ENCODE assay signal across 8 cellular contexts in genomic region chr16:56988948-56989945, GRCh38. TPM values are rescaled to one million over a fixed set of nuclear protein-coding genes. Genes with fewer than 3 reads are reported as not detected.
DNase-seq lines count a peak whose midpoint lies in the region; ATAC-seq and TF ChIP-seq lines count a peak whose summit lies in the region.

TSS of gene NLRC5 (plus strand) at chr16:56989557. CDS start at chr16:57020713, 31,156 bp downstream.

- peak in 1 of 4 experiments; percentile 7 for TF ChIP-seq CTCF in gastroesophageal sphincter (IDR thresholded peaks at IDR 0.05)

- TF ChIP-seq EP300 in gastroesophageal sphincter (IDR thresholded peaks at IDR 0.05) = no peak

- DNase-seq in DMS79 treated with DMSO at 0.1 percent for 48 hours (lab: John Stamatoyannopoulos, UW) = peak; percentile 13
- peak; percentile 35 for DNase-seq in KG1 (lab: John Stamatoyannopoulos, UW)
- peak; percentile 48 for DNase-seq in SK-N-DZ (ENCODE audit: low spot score)
- DNase-seq in activated naive CD4-positive, alpha-beta T cell treated with Interleukin-2 at 50 U/mL for 16 hours = peak; percentile 93
- peak in 54 of 56 donors; percentile 27 to 86 (median 66) for DNase-seq in nucleus accumbens (lab: John Stamatoyannopoulos, UW)
- peak in 47 of 49 donors; percentile 30 to 86 (median 65) for DNase-seq in substantia nigra (lab: John Stamatoyannopoulos, UW)

- 0 to 5% methylated on average over 4 to 11 of the region's 64 CpGs for WGBS in gastroesophageal sphincter (ENCODE audit: low coverage in 1 of 2), 2 donors

- H3K4me3 ChIP-seq in gastroesophageal sphincter = peak within 1 kb of the TSS; percentile 45 to 74

- peak; percentile 52 to 68 for TF ChIP-seq POLR2A in gastroesophageal sphincter (IDR thresholded peaks at IDR 0.05)

- H3K4me1 ChIP-seq in gastroesophageal sphincter = peaks cover 0 to 79% (median 20%) of the 10 kb centered on the region in 3 donors

- H3K27ac ChIP-seq in gastroesophageal sphincter (peak within 1 kb of the TSS; percentile 52 to 87 (median 82)), substantia nigra (ENCODE audit: low read depth, low read length, poor library complexity, severe bottlenecking) (peak within 1 kb of the TSS; percentile 86)

- no peaks in the 10 kb centered on the region for H3K36me3 ChIP-seq in gastroesophageal sphincter

- no peaks in the 10 kb centered on the region for H3K27me3 ChIP-seq in gastroesophageal sphincter

- no peaks in the 10 kb centered on the region for H3K9me3 ChIP-seq in gastroesophageal sphincter

- ATAC-seq in GM21619 (IDR thresholded peaks at IDR 0.05; ENCODE audit: unreplicated experiment) (peak; percentile 61), gastroesophageal sphincter (peak; percentile 92)

RNA-seq across cellular contexts. Expression of gene NLRC5, which starts in this region (rescaled TPM):
- polyA plus RNA-seq in SK-N-DZ (2014; cell fraction: cytosol; rRNA removed) = not detected in 2 replicates
- 1.1 TPM in 1 of 2 replicates, not detected in the other for polyA plus RNA-seq in SK-N-DZ (2014; cell fraction: nucleus; rRNA removed)
- 10 to 100 TPM; 11.1 to 39.7 (median 16.3) TPM for total RNA-seq in gastroesophageal sphincter

Comparison
In these comparisons a context has a peak if more than half of its experiments do, and no peak if none do; other contexts are left out.
1. Peak in every context shown above with its lines: DNase-seq, ATAC-seq, H3K4me3 ChIP-seq and H3K27ac ChIP-seq.
2. DNase-seq: peak in every context shown above with its lines; median percentile 93 in activated naive CD4-positive, alpha-beta T cell treated with Interleukin-2 at 50 U/mL for 16 hours; 66 in nucleus accumbens; 65 in substantia nigra; 48 in SK-N-DZ; 35 in KG1; 13 in DMS79 treated with DMSO at 0.1 percent for 48 hours.